In genomic region chr22:17785185-17786184, GRCh38 we compare ENCODE assay signal across 8 cellular contexts. TPM values are rescaled to one million over a fixed set of nuclear protein-coding genes. Genes with fewer than 3 reads are reported as not detected.
A peak's percentile ranks its signal among the peaks of the same experiment; 100 is the strongest.
DNase-seq lines count a peak whose midpoint lies in the region; ATAC-seq and TF ChIP-seq lines count a peak whose summit lies in the region.

No MANE protein-coding gene starts in this region.

- no peaks in the 10 kb centered on the region for H3K79me2 ChIP-seq in osteoblast (ENCODE audit: insufficient read depth, low read length)

- H3K36me3 ChIP-seq in osteoblast (ENCODE audit: insufficient read depth, low read length), result peaks cover 3% of the 10 kb centered on the region

- no peaks in the 10 kb centered on the region for H4K20me1 ChIP-seq in osteoblast (ENCODE audit: insufficient read depth, low read length)

- no peak overlapping the region for H3K27ac ChIP-seq in osteoblast (ENCODE audit: low read depth, low read length)

- H3K4me1 ChIP-seq in osteoblast (ENCODE audit: insufficient read depth, low read length), result peaks cover 11% of the 10 kb centered on the region

- peak; percentile 64 for DNase-seq in NCI-H2171 treated with DMSO at 0.1 percent for 48 hours (lab: John Stamatoyannopoulos, UW)
- peak; percentile 76 for DNase-seq in activated CD8-positive, alpha-beta memory T cell treated with anti-CD3 and anti-CD28 coated beads, Interleukin-2, amount 50 U/mL, for 4 hours
- peak; percentile 94 for DNase-seq in osteoblast (ENCODE audit: insufficient read length, low spot score, missing footprints)
- DNase-seq in NCI-H526 treated with DMSO at 0.1 percent for 48 hours (lab: John Stamatoyannopoulos, UW), result no peak

- peak; percentile 18 for ATAC-seq in esophagus mucosa
- no peak for ATAC-seq in GM19035 (IDR thresholded peaks at IDR 0.05; ENCODE audit: unreplicated experiment)
- ATAC-seq in GM21515 (IDR thresholded peaks at IDR 0.05; ENCODE audit: unreplicated experiment), result no peak

- H3K4me3 ChIP-seq in osteoblast (ENCODE audit: insufficient read depth, low read length), result no peak overlapping the region

- no peak overlapping the region for H2AFZ ChIP-seq in osteoblast (ENCODE audit: low read length)

- no peaks in the 10 kb centered on the region for H3K9me3 ChIP-seq in osteoblast (ENCODE audit: low read depth, low read length)

- TF ChIP-seq CTCF in GM12873 (IDR thresholded peaks at IDR 0.05; ENCODE audit: insufficient read depth, low read depth, low read length, missing control alignments) (peak; percentile 78), osteoblast (IDR thresholded peaks at IDR 0.05; ENCODE audit: extremely low read depth, low read depth, low read length) (peak; percentile 52)

- no peak overlapping the region for H3K4me2 ChIP-seq in osteoblast (ENCODE audit: insufficient read depth, low read length)

- no peaks in the 10 kb centered on the region for H3K27me3 ChIP-seq in osteoblast (ENCODE audit: insufficient read depth, low read length)

RNA-seq across cellular contexts. Expression of gene BID, which starts 11.2 kb away (rescaled TPM):
- total RNA-seq in esophagus mucosa, result 12.3 TPM
- total RNA-seq in osteoblast, result 16.3 and 21.2 TPM in 2 replicates
